In genomic region chr20:36969050-36969449, GRCh38 we compare ENCODE assay signal across 16 cellular contexts. TPM values are rescaled to one million over a fixed set of nuclear protein-coding genes. Genes with fewer than 3 reads are reported as not detected.
A peak's percentile ranks its signal among the peaks of the same experiment; 100 is the strongest.
DNase-seq lines count a peak whose midpoint lies in the region; ATAC-seq and TF ChIP-seq lines count a peak whose summit lies in the region.
"Had no signal": no experiment of that assay in that cellular context is flagged by ENCODE, and none has a peak within 500 bp of the region (broad histone marks: within the 10 kb centered on the region; RNA-seq: fewer than 3 reads in every experiment).

No MANE protein-coding gene starts in this region.

- peak overlapping the region; percentile 42 to 86 (median 68) for H3K27ac ChIP-seq in tibial nerve
- H3K27ac ChIP-seq: breast epithelium, SJCRH30, VCaP had no signal

- no peak for DNase-seq in activated naive CD4-positive, alpha-beta T cell treated with Interleukin-2 at 50 U/mL for 16 hours
- DNase-seq in activated CD4-positive, alpha-beta memory T cell treated with anti-CD3 and anti-CD28 coated beads, Interleukin-2, amount 10 ng/mL, durations not matched to agents 7 days and 5 days = no peak
- DNase-seq in left lobe of liver (ENCODE audit: low spot score) (no peak), tibial nerve (ENCODE audit: low spot score in 2 of 2) (no peak), inferior parietal cortex (ENCODE audit: extremely low spot score) (no peak), AML-193 (lab: John Stamatoyannopoulos, UW) (no peak), osteocyte (ENCODE audit: extremely low spot score, unreplicated experiment) (no peak)
- DNase-seq: BE2C, H7, KG1, NCI-H1930, SJCRH30 had no signal

- CTCF ChIA-PET in activated CD4-positive, alpha-beta memory T cell treated with anti-CD3 and anti-CD28 coated beads, Interleukin-2, amount 10 ng/mL, durations not matched to agents 7 days and 5 days (lab: Charles Lee) = interaction anchor here (0.5 to 1.2 kb wide), 3 partner anchors 12 to 133 kb away, joined by 3 to 4 read pairs (median 3); no protein-coding TSS in a partner anchor

- no peak for TF ChIP-seq POLR2A in tibial nerve (IDR thresholded peaks at IDR 0.05)

- peak overlapping the region; percentile 96 for H3K27ac Mint-ChIP-seq in activated naive CD4-positive, alpha-beta T cell treated with anti-CD3 and anti-CD28 coated beads, Interleukin-2, amount 50 U/mL, for 24 hours
- peak overlapping the region; percentile 71 for H3K27ac Mint-ChIP-seq in activated CD4-positive, alpha-beta memory T cell treated with anti-CD3 and anti-CD28 coated beads, Interleukin-2, amount 10 ng/mL, durations not matched to agents 7 days and 5 days
- no peak overlapping the region for H3K27ac Mint-ChIP-seq in osteocyte (ENCODE audit: unreplicated experiment)
- H3K27ac Mint-ChIP-seq: stimulated activated memory B cell treated with anti-CD40 and anti-IgM and Interleukin-4, amounts not matched to agents 10 μg/mL and 1 μg/mL and 100 μg/mL, for 72 hours had no signal

- TF ChIP-seq CTCF in tibial nerve (IDR thresholded peaks at IDR 0.05) (no peak), osteocyte (IDR thresholded peaks at IDR 0.05) (no peak)

- TF ChIP-seq EP300 in tibial nerve (IDR thresholded peaks at IDR 0.05) = no peak

- no peaks in the 10 kb centered on the region for H3K27me3 Mint-ChIP-seq in activated naive CD4-positive, alpha-beta T cell treated with anti-CD3 and anti-CD28 coated beads, Interleukin-2, amount 50 U/mL, for 24 hours
- no peaks in the 10 kb centered on the region for H3K27me3 Mint-ChIP-seq in activated CD4-positive, alpha-beta memory T cell treated with anti-CD3 and anti-CD28 coated beads, Interleukin-2, amount 10 ng/mL, durations not matched to agents 7 days and 5 days
- no peaks in the 10 kb centered on the region for H3K27me3 Mint-ChIP-seq in osteocyte (ENCODE audit: unreplicated experiment)
- H3K27me3 Mint-ChIP-seq: stimulated activated memory B cell treated with anti-CD40 and anti-IgM and Interleukin-4, amounts not matched to agents 10 μg/mL and 1 μg/mL and 100 μg/mL, for 72 hours had no signal

- WGBS in tibial nerve, 2 donors = 48 to 58% methylated on average over 4 of the region's 4 CpGs

- no peaks in the 10 kb centered on the region for H3K9me3 Mint-ChIP-seq in activated naive CD4-positive, alpha-beta T cell treated with anti-CD3 and anti-CD28 coated beads, Interleukin-2, amount 50 U/mL, for 24 hours
- H3K9me3 Mint-ChIP-seq in activated CD4-positive, alpha-beta memory T cell treated with anti-CD3 and anti-CD28 coated beads, Interleukin-2, amount 10 ng/mL, durations not matched to agents 7 days and 5 days = no peaks in the 10 kb centered on the region
- no peaks in the 10 kb centered on the region for H3K9me3 Mint-ChIP-seq in osteocyte (ENCODE audit: unreplicated experiment)
- H3K9me3 Mint-ChIP-seq: stimulated activated memory B cell treated with anti-CD40 and anti-IgM and Interleukin-4, amounts not matched to agents 10 μg/mL and 1 μg/mL and 100 μg/mL, for 72 hours had no signal

- peaks cover 3% of the 10 kb centered on the region for H3K36me3 Mint-ChIP-seq in activated naive CD4-positive, alpha-beta T cell treated with anti-CD3 and anti-CD28 coated beads, Interleukin-2, amount 50 U/mL, for 24 hours
- H3K36me3 Mint-ChIP-seq in activated CD4-positive, alpha-beta memory T cell treated with anti-CD3 and anti-CD28 coated beads, Interleukin-2, amount 10 ng/mL, durations not matched to agents 7 days and 5 days (ENCODE audit: low read depth) = no peaks in the 10 kb centered on the region
- H3K36me3 Mint-ChIP-seq in osteocyte (ENCODE audit: unreplicated experiment) = no peaks in the 10 kb centered on the region
- H3K36me3 Mint-ChIP-seq: stimulated activated memory B cell treated with anti-CD40 and anti-IgM and Interleukin-4, amounts not matched to agents 10 μg/mL and 1 μg/mL and 100 μg/mL, for 72 hours had no signal

- peaks cover 0 to 34% (median 17%) of the 10 kb centered on the region in 4 donors for H3K4me1 ChIP-seq in tibial nerve
- H3K4me1 ChIP-seq: BE2C, breast epithelium, SJCRH30 had no signal

- peaks cover 67% of the 10 kb centered on the region for H3K4me1 Mint-ChIP-seq in activated naive CD4-positive, alpha-beta T cell treated with anti-CD3 and anti-CD28 coated beads, Interleukin-2, amount 50 U/mL, for 24 hours
- H3K4me1 Mint-ChIP-seq in activated CD4-positive, alpha-beta memory T cell treated with anti-CD3 and anti-CD28 coated beads, Interleukin-2, amount 10 ng/mL, durations not matched to agents 7 days and 5 days = peaks cover 49% of the 10 kb centered on the region
- no peaks in the 10 kb centered on the region for H3K4me1 Mint-ChIP-seq in osteocyte (ENCODE audit: unreplicated experiment)

- POLR2A ChIA-PET in activated CD4-positive, alpha-beta memory T cell treated with anti-CD3 and anti-CD28 coated beads, Interleukin-2, amount 10 ng/mL, durations not matched to agents 7 days and 5 days (lab: Charles Lee) = interaction anchor here (0.9 to 2.0 kb wide), 3 partner anchors 14 to 21 kb away, joined by 4 to 7 read pairs (median 6); partner anchors contain the start of gene SAMHD1

- no peaks in the 10 kb centered on the region for H3K27me3 ChIP-seq in tibial nerve
- H3K27me3 ChIP-seq: BE2C, breast epithelium, SJCRH30 had no signal

- peak; percentile 45 for ATAC-seq in left lobe of liver
- ATAC-seq: stimulated activated memory B cell treated with anti-CD40 and anti-IgM and Interleukin-4, amounts not matched to agents 10 μg/mL and 1 μg/mL and 100 μg/mL, for 72 hours had no signal

- peak overlapping the region; percentile 79 for H3K4me3 Mint-ChIP-seq in activated naive CD4-positive, alpha-beta T cell treated with anti-CD3 and anti-CD28 coated beads, Interleukin-2, amount 50 U/mL, for 24 hours
- H3K4me3 Mint-ChIP-seq in activated CD4-positive, alpha-beta memory T cell treated with anti-CD3 and anti-CD28 coated beads, Interleukin-2, amount 10 ng/mL, durations not matched to agents 7 days and 5 days = peak overlapping the region; percentile 42
- no peak overlapping the region for H3K4me3 Mint-ChIP-seq in osteocyte (ENCODE audit: unreplicated experiment)
- H3K4me3 Mint-ChIP-seq: stimulated activated memory B cell treated with anti-CD40 and anti-IgM and Interleukin-4, amounts not matched to agents 10 μg/mL and 1 μg/mL and 100 μg/mL, for 72 hours had no signal

- H3K4me3 ChIP-seq in tibial nerve = no peak overlapping the region
- H3K4me3 ChIP-seq: breast epithelium, SJCRH30 had no signal

- H3K36me3 ChIP-seq in tibial nerve = no peaks in the 10 kb centered on the region
- H3K36me3 ChIP-seq: BE2C, breast epithelium, SJCRH30 had no signal

- no peaks in the 10 kb centered on the region for H3K9me3 ChIP-seq in tibial nerve
- H3K9me3 ChIP-seq: BE2C, breast epithelium, SJCRH30 had no signal

RNA-seq across cellular contexts. Expression of gene SAMHD1, which starts 17.5 kb away (rescaled TPM):
- 100 to 1,000 TPM; 272 TPM for total RNA-seq in activated CD4-positive, alpha-beta memory T cell treated with anti-CD3 and anti-CD28 coated beads, Interleukin-2, amount 10 ng/mL, durations not matched to agents 7 days and 5 days
- total RNA-seq in left lobe of liver (22.5 TPM), tibial nerve (100 to 1,000 TPM; 466 to 595 (median 566) TPM), osteocyte (16.2 and 19.5 TPM in 2 replicates)

Comparison
In these comparisons a context has a peak if more than half of its experiments do, and no peak if none do; other contexts are left out.
1. RNA of gene SAMHD1, which starts 17.5 kb away (total RNA-seq): 466 to 595 TPM in tibial nerve and 272 TPM in activated CD4-positive, alpha-beta memory T cell treated with anti-CD3 and anti-CD28 coated beads, Interleukin-2, amount 10 ng/mL, durations not matched to agents 7 days and 5 days; 22.5 TPM in left lobe of liver (single experiment) and 16.2 to 19.5 TPM in osteocyte; every median in the first group is over 10 times any median in the second.